ENCODE assay signal across 8 cellular contexts in the genomic region with DNA sequence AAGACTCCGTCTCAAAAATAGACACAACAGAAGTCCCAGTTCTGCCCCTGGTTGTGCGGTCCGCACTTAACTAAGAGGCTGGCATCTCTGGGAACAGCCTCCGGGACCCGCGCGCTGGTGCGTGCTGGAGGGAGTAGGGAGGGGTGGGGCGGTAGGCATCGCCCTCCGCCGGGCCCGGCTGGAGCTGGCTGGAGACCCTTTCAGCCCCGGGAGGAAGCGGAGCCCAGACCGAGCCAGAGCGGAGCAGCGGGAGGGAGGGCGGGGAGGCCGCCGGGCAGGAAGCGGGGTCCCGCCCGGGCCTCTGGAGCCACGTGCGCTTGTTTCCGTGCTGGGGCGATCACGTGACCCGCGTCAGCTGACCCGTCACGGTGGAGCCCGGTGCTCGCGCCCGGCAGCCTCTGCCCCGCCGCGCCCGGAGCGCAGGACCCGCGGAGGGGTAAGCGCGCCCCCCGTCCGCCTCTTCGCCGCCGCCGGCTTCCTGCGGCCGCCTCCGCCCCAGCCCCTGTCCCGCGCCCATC. TPM values are rescaled to one million over a fixed set of nuclear protein-coding genes. Genes with fewer than 3 reads are reported as not detected.
DNase-seq lines count a peak whose midpoint lies in the region; ATAC-seq, FAIRE-seq and TF ChIP-seq lines count a peak whose summit lies in the region.

Gene WDR81, plus strand, starts transcription at position 354 of the 518 bp plus-strand sequence. CDS start 256 bp downstream, outside the sequence.

- peak; percentile 21; the same call in 1 of the 2 replicates for TF ChIP-seq POLR2A in GM12892 (IDR thresholded peaks at IDR 0.05; ENCODE audit: low read depth, low read length)

- DNase-seq in GM12892 (ENCODE audit: insufficient read length) (peak; percentile 97), NCI-H345 treated with DMSO at 0.1 percent for 48 hours (lab: John Stamatoyannopoulos, UW; ENCODE audit: unreplicated experiment) (peak; percentile 31), kidney tubule cell (ENCODE audit: low spot score) (peak; percentile 84), cortex of kidney (lab: John Stamatoyannopoulos, UW) (no peak)
- DNase-seq in activated CD4-positive, alpha-beta T cell treated with anti-CD3 and anti-CD28 coated beads, Interleukin-2, amount 10 ng/mL, durations not matched to agents 24 days and 14 days = peak; percentile 96
- peak; percentile 81 to 82 for DNase-seq in stimulated activated CD4-positive, alpha-beta T cell treated with anti-CD3 and anti-CD28 coated beads, Interleukin-15, amount 100 ng/mL, for 48 hours (ENCODE audit: low read depth in 2 of 2)

- peak; percentile 59 for ATAC-seq in HG02840 (IDR thresholded peaks at IDR 0.05; ENCODE audit: low FRiP score, unreplicated experiment)

- peaks cover 26% of the 10 kb centered on the region for H3K4me1 Mint-ChIP-seq in activated CD4-positive, alpha-beta T cell treated with anti-CD3 and anti-CD28 coated beads, Interleukin-2, amount 10 ng/mL, durations not matched to agents 24 days and 14 days

- peaks cover 9% of the 10 kb centered on the region for H3K36me3 Mint-ChIP-seq in activated CD4-positive, alpha-beta T cell treated with anti-CD3 and anti-CD28 coated beads, Interleukin-2, amount 10 ng/mL, durations not matched to agents 24 days and 14 days (ENCODE audit: low read depth)

- peak within 1 kb of the TSS; percentile 82 for H3K4me3 Mint-ChIP-seq in activated CD4-positive, alpha-beta T cell treated with anti-CD3 and anti-CD28 coated beads, Interleukin-2, amount 10 ng/mL, durations not matched to agents 24 days and 14 days

- intact Hi-C loops in activated CD4-positive, alpha-beta T cell treated with anti-CD3 and anti-CD28 coated beads, Interleukin-2, amount 10 ng/mL, durations not matched to agents 24 days and 14 days (cut with micrococcal nuclease) = loop anchor here (5.0 kb wide), 2 partner anchors 38 to 58 kb away; partner anchors contain the start of gene SERPINF1

- peak; percentile 92 for FAIRE-seq in GM12892 (lab: Jason Lieb, UNC)

- H3K27ac Mint-ChIP-seq in activated CD4-positive, alpha-beta T cell treated with anti-CD3 and anti-CD28 coated beads, Interleukin-2, amount 10 ng/mL, durations not matched to agents 24 days and 14 days = peak within 1 kb of the TSS; percentile 83

- H3K27ac ChIP-seq in cingulate gyrus (ENCODE audit: low read depth, low read length) = peak within 1 kb of the TSS; percentile 39

- H3K27me3 Mint-ChIP-seq in activated CD4-positive, alpha-beta T cell treated with anti-CD3 and anti-CD28 coated beads, Interleukin-2, amount 10 ng/mL, durations not matched to agents 24 days and 14 days = no peaks in the 10 kb centered on the region

- no peaks in the 10 kb centered on the region for H3K9me3 Mint-ChIP-seq in activated CD4-positive, alpha-beta T cell treated with anti-CD3 and anti-CD28 coated beads, Interleukin-2, amount 10 ng/mL, durations not matched to agents 24 days and 14 days

RNA-seq across cellular contexts. Expression of gene WDR81, which starts in this region (rescaled TPM):
- polyA plus RNA-seq in GM12892 (2012; ENCODE audit: missing spikeins) = 3.1 TPM
- total RNA-seq in activated CD4-positive, alpha-beta T cell treated with anti-CD3 and anti-CD28 coated beads, Interleukin-2, amount 10 ng/mL, durations not matched to agents 24 days and 14 days = 17.6 and 18.3 TPM in 2 replicates
